Comparison of ENCODE assay signal across 19 cellular contexts in the genomic region with DNA sequence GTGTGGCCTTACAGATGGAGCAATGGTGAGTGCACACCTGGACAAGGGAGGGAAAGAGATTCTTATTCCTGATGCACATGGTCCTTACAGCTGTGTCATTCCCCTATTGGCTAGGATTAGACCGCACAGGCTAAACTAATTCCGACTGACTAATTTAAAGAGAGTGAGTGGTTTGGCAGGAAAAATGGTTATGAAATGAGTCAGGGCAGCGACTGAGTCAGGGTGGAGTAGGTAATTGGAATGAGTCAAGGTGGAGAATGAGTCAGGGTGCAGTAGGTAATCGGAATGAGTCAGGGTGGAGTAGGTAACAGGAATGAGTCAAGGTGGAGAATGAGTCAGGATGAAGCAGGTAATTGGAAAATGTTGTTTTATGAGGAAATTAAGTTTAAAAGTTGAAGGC.
DNase-seq lines count a peak whose midpoint lies in the region; ATAC-seq, FAIRE-seq and TF ChIP-seq lines count a peak whose summit lies in the region.
"Had no signal": no experiment of that assay in that cellular context is flagged by ENCODE, and none has a peak within 500 bp of the region (broad histone marks: within the 10 kb centered on the region; RNA-seq: fewer than 3 reads in every experiment).

No MANE protein-coding gene starts in this region.

- H3K4me3 ChIP-seq in kidney epithelial cell (ENCODE audit: low read depth, low read length), result no peak overlapping the region
- H3K4me3 ChIP-seq: BLaER1 treated with 17β-estradiol and CSF1 and Interleukin-3, amounts not matched to agents 10 nM and 100 nM had no signal

- H3K27me3 ChIP-seq in kidney epithelial cell (ENCODE audit: control insufficient read depth, insufficient read depth, low read length), result no peaks in the 10 kb centered on the region
- H3K27me3 ChIP-seq: BLaER1 treated with 17β-estradiol and CSF1 and Interleukin-3, amounts not matched to agents 10 nM and 100 nM had no signal

- no peak for TF ChIP-seq CTCF in kidney epithelial cell (IDR thresholded peaks at IDR 0.05; ENCODE audit: insufficient read depth, low read length, poor library complexity, severe bottlenecking)

- no peaks in the 10 kb centered on the region for H3K36me3 ChIP-seq in kidney epithelial cell (ENCODE audit: control insufficient read depth, insufficient read depth, low read length)
- H3K36me3 ChIP-seq: BLaER1 treated with 17β-estradiol and CSF1 and Interleukin-3, amounts not matched to agents 10 nM and 100 nM had no signal

- TF ChIP-seq POLR2A in GM12891 (IDR thresholded peaks at IDR 0.05; ENCODE audit: low read depth, low read length), result no peak

- DNase-seq in DMS53 treated with DMSO at 0.1 percent for 48 hours (lab: John Stamatoyannopoulos, UW; ENCODE audit: unreplicated experiment), result peak; percentile 16
- DNase-seq in HK-2 (ENCODE audit: unreplicated experiment), result peak; percentile 39
- DNase-seq in SW480 (ENCODE audit: low spot score), result peak; percentile 85
- DNase-seq in kidney epithelial cell (ENCODE audit: low read depth), result peak; percentile 76
- DNase-seq in GM12891 (ENCODE audit: insufficient read length, low spot score), result no peak
- DNase-seq in NCI-H526 treated with DMSO at 0.1 percent for 48 hours (lab: John Stamatoyannopoulos, UW), result no peak
- DNase-seq: activated CD8-positive, alpha-beta memory T cell treated with anti-CD3 and anti-CD28 coated beads, Interleukin-2, amount 50 U/mL, for 4 hours; activated naive CD8-positive, alpha-beta T cell treated with anti-CD3 and anti-CD28 coated beads for 36 hours; DND-41; NCI-H1417; NCI-H446; stimulated activated naive CD8-positive, alpha-beta T cell treated with anti-CD3 and anti-CD28 coated beads, Interleukin-15, amount 100 ng/mL, for 72 hours; T-cell had no signal

- no peak for ATAC-seq in GM18502 (IDR thresholded peaks at IDR 0.05; ENCODE audit: poor library complexity, unreplicated experiment)
- ATAC-seq: stimulated activated naive CD8-positive, alpha-beta T cell treated with anti-CD3 and anti-CD28 coated beads, Interleukin-15, amount 100 ng/mL, for 72 hours; T-cell; WTC11 had no signal

- no peak for FAIRE-seq in GM12891 (lab: Jason Lieb, UNC)
- FAIRE-seq: endometrium, H1, keratinocyte had no signal

TF ChIP-seq in GM12891, 5 proteins besides CTCF, POLR2A, EP300 and RAD21:
- no peak for TF ChIP-seq TAF1 (IDR thresholded peaks at IDR 0.05; ENCODE audit: low read depth, low read length)
TF ChIP-seq in GM12891: peak in this region for 0.

Comparison
In these comparisons a context has a peak if more than half of its experiments do, and no peak if none do; other contexts are left out.
1. DNase-seq: peak in DMS53 treated with DMSO at 0.1 percent for 48 hours (single experiment), HK-2 (single experiment), SW480 (single experiment) and kidney epithelial cell (single experiment); none in GM12891 (single experiment) and NCI-H526 treated with DMSO at 0.1 percent for 48 hours (single experiment).